Comparison of ENCODE assay signal across 9 cellular contexts in genomic region chr7:107045980-107046379, GRCh38. TPM values are rescaled to one million over a fixed set of nuclear protein-coding genes. Genes with fewer than 3 reads are reported as not detected.
A peak's percentile ranks its signal among the peaks of the same experiment; 100 is the strongest.
DNase-seq lines count a peak whose midpoint lies in the region; ATAC-seq and TF ChIP-seq lines count a peak whose summit lies in the region.
"Had no signal": no experiment of that assay in that cellular context is flagged by ENCODE, and none has a peak within 500 bp of the region (broad histone marks: within the 10 kb centered on the region; RNA-seq: fewer than 3 reads in every experiment).

No MANE protein-coding gene starts in this region.

- peak overlapping the region; percentile 94 for H3K4me3 ChIP-seq in neural cell (ENCODE audit: low read length)

- CTCF ChIA-PET in CD4-positive, alpha-beta T cell (lab: Charles Lee), result no interaction called here

- ATAC-seq in CD4-positive, alpha-beta T cell (ENCODE audit: poor library complexity), result no peak
- ATAC-seq in activated CD4-positive, CD25-positive, alpha-beta regulatory T cell treated with anti-CD3 and anti-CD28 coated beads, Interleukin-2, amount 50 U/mL, for 24 hours, result no peak
- no peak for ATAC-seq in GM18511 (IDR thresholded peaks at IDR 0.05; ENCODE audit: unreplicated experiment)

- no peaks in the 10 kb centered on the region for H4K20me1 ChIP-seq in neural cell (ENCODE audit: insufficient read depth)

- H3K36me3 ChIP-seq in neural cell (ENCODE audit: insufficient read depth, low read length), result no peaks in the 10 kb centered on the region

- H3K27ac Mint-ChIP-seq in CD4-positive, alpha-beta T cell, result no peak overlapping the region

- TF ChIP-seq EP300 in neural cell (conservative IDR thresholded peaks at IDR 0.05; ENCODE audit: poor library complexity, severe bottlenecking), result no peak

- peaks cover 30% of the 10 kb centered on the region for H3K27me3 ChIP-seq in CD4-positive, alpha-beta T cell (ENCODE audit: control insufficient read depth, insufficient read depth, low read length)
- H3K27me3 ChIP-seq in neural cell (ENCODE audit: insufficient read depth, low read depth, low read length), result no peaks in the 10 kb centered on the region

- intact Hi-C loops in CD4-positive, alpha-beta T cell (cut with DNase I, micrococcal nuclease), result loop anchor here (2.0 to 10.0 kb wide), 7 partner anchors 79 to 699 kb away; partner anchors contain the start of genes CBLL1 (in 1 of the 2), CCDC71L (in 1 of the 2), COG5 (in 1 of the 2) and DUS4L (in 1 of the 2)

- H3K79me2 ChIP-seq in neural cell (replicated peaks; ENCODE audit: insufficient read depth, low read length), result peaks cover 64% of the 10 kb centered on the region

- H3K9me2 ChIP-seq in neural cell (ENCODE audit: insufficient read depth, low read length), result no peaks in the 10 kb centered on the region

- no peak for TF ChIP-seq RAD21 in neural cell (conservative IDR thresholded peaks at IDR 0.05)

- peak overlapping the region; percentile 92 for H3K4me3 Mint-ChIP-seq in CD4-positive, alpha-beta T cell

- H3F3A ChIP-seq in neural cell (ENCODE audit: insufficient read depth, low read length, poor library complexity, severe bottlenecking), result peaks cover 5% of the 10 kb centered on the region

- peaks cover 13% of the 10 kb centered on the region for H3K4me1 Mint-ChIP-seq in CD4-positive, alpha-beta T cell (ENCODE audit: low read depth)

- H3K36me3 Mint-ChIP-seq in CD4-positive, alpha-beta T cell (ENCODE audit: low read depth), result peaks cover 4% of the 10 kb centered on the region

- no peaks in the 10 kb centered on the region for H3K9me3 ChIP-seq in CD4-positive, alpha-beta T cell (ENCODE audit: control insufficient read depth, low read length)
- H3K9me3 ChIP-seq in neural cell (ENCODE audit: low read length), result no peaks in the 10 kb centered on the region

- TF ChIP-seq CTCF in CD4-positive, alpha-beta T cell (IDR thresholded peaks at IDR 0.05), result no peak
- TF ChIP-seq CTCF in neural cell (IDR thresholded peaks at IDR 0.05; ENCODE audit: poor library complexity, severe bottlenecking), result no peak

- H3K27ac ChIP-seq in CD4-positive, alpha-beta T cell (ENCODE audit: low read depth, low read length), result no peak overlapping the region
- peak overlapping the region; percentile 97 for H3K27ac ChIP-seq in neural cell (ENCODE audit: low read length)

- H3K27me3 Mint-ChIP-seq in CD4-positive, alpha-beta T cell, result peaks cover 43% of the 10 kb centered on the region

- POLR2A ChIA-PET in CD4-positive, alpha-beta T cell (lab: Charles Lee), result interaction anchor here (1.0 kb wide), 1 partner anchor 123 kb away, joined by 3 read pairs; the partner anchor contains the start of gene HBP1

- H3K9ac ChIP-seq in neural cell (ENCODE audit: low read length), result peak overlapping the region; percentile 94

- H2AFZ ChIP-seq in neural cell (ENCODE audit: low read depth, low read length), result peak overlapping the region; percentile 37

- H3K9me3 Mint-ChIP-seq in CD4-positive, alpha-beta T cell, result no peaks in the 10 kb centered on the region

- peak overlapping the region; percentile 83 for H3K4me2 ChIP-seq in neural cell (ENCODE audit: low read length)

- DNase-seq in CD4-positive, alpha-beta T cell, result no peak
- DNase-seq in HuH-7 (ENCODE audit: low spot score), result peak; percentile 88
- DNase-seq in cerebellum (ENCODE audit: low spot score), result peak; percentile 10
- DNase-seq in ureter (ENCODE audit: low spot score), result no peak
- no peak for DNase-seq in NOMO-1 treated with dmso at 0.1 percent for 144 hours (lab: John Stamatoyannopoulos, UW; ENCODE audit: unreplicated experiment)
- DNase-seq: activated CD4-positive, alpha-beta T cell treated with anti-CD3 and anti-CD28 coated beads for 48 hours had no signal

TF ChIP-seq in neural cell, 6 proteins besides CTCF, POLR2A, EP300 and RAD21:
- no peak for TF ChIP-seq SMC3 (conservative IDR thresholded peaks at IDR 0.05; ENCODE audit: poor library complexity)
- TF ChIP-seq REST (IDR thresholded peaks at IDR 0.05; ENCODE audit: borderline replicate concordance), result no peak
- no peak for TF ChIP-seq TAF1 (IDR thresholded peaks at IDR 0.05; ENCODE audit: low read depth)
- TF ChIP-seq EZH2 (IDR thresholded peaks at IDR 0.05; ENCODE audit: borderline replicate concordance, insufficient read depth, low read length, poor library complexity, severe bottlenecking), result no peak
- TF ChIP-seq MXI1 (conservative IDR thresholded peaks at IDR 0.05; ENCODE audit: poor library complexity, severe bottlenecking), result no peak
- TF ChIP-seq POLR2AphosphoS5 (IDR thresholded peaks at IDR 0.05), result peak; percentile 40

RNA-seq across cellular contexts. Expression of gene PRKAR2B, which starts 1.5 kb away (rescaled TPM):
- under 1 TPM; 0.41 to 0.42 TPM for total RNA-seq in CD4-positive, alpha-beta T cell
- total RNA-seq in cerebellum (76.4 TPM), ureter (22.8 TPM)
- polyA plus RNA-seq in neural cell, result 249 and 297 TPM in 2 replicates
- polyA minus RNA-seq in neural cell, result 303 and 312 TPM in 2 replicates

Comparison
In these comparisons a context has a peak if more than half of its experiments do, and no peak if none do; other contexts are left out.
1. DNase-seq: peak in HuH-7 (single experiment) and cerebellum (single experiment); none in CD4-positive, alpha-beta T cell (0 of 10), ureter (single experiment) and NOMO-1 treated with dmso at 0.1 percent for 144 hours (single experiment).
2. RNA of gene PRKAR2B, which starts 1.5 kb away (total RNA-seq): 76.4 TPM in cerebellum (single experiment) and 22.8 TPM in ureter (single experiment); 0.41 to 0.42 TPM in CD4-positive, alpha-beta T cell; every median in the first group is over 10 times any median in the second.